8 cellular contexts compared by ENCODE assay signal in genomic region chr12:12717586-12718381, GRCh38. TPM values are rescaled to one million over a fixed set of nuclear protein-coding genes. Genes with fewer than 3 reads are reported as not detected.
DNase-seq lines count a peak whose midpoint lies in the region; ATAC-seq and TF ChIP-seq lines count a peak whose summit lies in the region.

No MANE protein-coding gene starts in this region.

- no peak for TF ChIP-seq CTCF in PC-9 (conservative IDR thresholded peaks at IDR 0.05)
- no peak for TF ChIP-seq CTCF in cardiac fibroblast (IDR thresholded peaks at IDR 0.05; ENCODE audit: low read depth, low read length)

- peak overlapping the region; percentile 91 to 95 for H3K4me3 Mint-ChIP-seq in stimulated activated naive CD8-positive, alpha-beta T cell treated with anti-CD3 and anti-CD28 coated beads, Interleukin-15, amount 100 ng/mL, for 72 hours

- H3K36me3 ChIP-seq in PC-9 (ENCODE audit: low read depth): peaks cover 42% of the 10 kb centered on the region

- intact Hi-C loops in PC-9 (cut with micrococcal nuclease; ENCODE audit: unreplicated experiment): loop anchor here (1.0 to 5.0 kb wide), 6 partner anchors 8 to 1995 kb away; partner anchors contain the start of genes GPR19 and YBX3
- intact Hi-C loops in left colon (cut with DNase I, micrococcal nuclease): no loop called here

- H3K27me3 Mint-ChIP-seq in stimulated activated naive CD8-positive, alpha-beta T cell treated with anti-CD3 and anti-CD28 coated beads, Interleukin-15, amount 100 ng/mL, for 72 hours: no peaks in the 10 kb centered on the region

- H3K4me1 Mint-ChIP-seq in stimulated activated naive CD8-positive, alpha-beta T cell treated with anti-CD3 and anti-CD28 coated beads, Interleukin-15, amount 100 ng/mL, for 72 hours: peaks cover 32% of the 10 kb centered on the region

- peaks cover 8% of the 10 kb centered on the region for H4K20me1 ChIP-seq in PC-9 (ENCODE audit: insufficient read depth)

- H3K9me3 Mint-ChIP-seq in stimulated activated naive CD8-positive, alpha-beta T cell treated with anti-CD3 and anti-CD28 coated beads, Interleukin-15, amount 100 ng/mL, for 72 hours: no peaks in the 10 kb centered on the region

- peaks cover 63% of the 10 kb centered on the region for H3K79me2 ChIP-seq in PC-9 (ENCODE audit: low read depth)

- DNase-seq in NCI-H2107 treated with DMSO at 0.1 percent for 48 hours (lab: John Stamatoyannopoulos, UW; ENCODE audit: unreplicated experiment) (peak; percentile 28), NCI-H2107 (lab: John Stamatoyannopoulos, UW) (no peak), PC-9 (peak in 1 of 2 experiments; percentile 20), cardiac fibroblast (ENCODE audit: low read depth in 2 of 2) (peak in 1 of 2 donors; percentile 28), left colon (peak in 1 of 2 donors; percentile 53)
- peak; percentile 38 to 40 for DNase-seq in stimulated activated naive CD8-positive, alpha-beta T cell treated with anti-CD3 and anti-CD28 coated beads, Interleukin-15, amount 100 ng/mL, for 72 hours

- H3K9me3 ChIP-seq in PC-9 (ENCODE audit: insufficient read depth, low read depth): no peaks in the 10 kb centered on the region

- BruUV-seq in PC-9 (replicated peaks; lab: Mats Ljungman, UMichigan): TSS peak; percentile 61

- CTCF ChIA-PET in PC-9 (lab: Charles Lee): no interaction called here

- peak overlapping the region; percentile 100 for H3K4me2 ChIP-seq in PC-9

- H3K4me1 ChIP-seq in PC-9 (replicated peaks; ENCODE audit: insufficient read depth): peaks cover 46% of the 10 kb centered on the region

- H3F3A ChIP-seq in PC-9 (ENCODE audit: insufficient read depth, low read depth): peaks cover 28% of the 10 kb centered on the region

- H3K27ac ChIP-seq in PC-9: peak overlapping the region; percentile 98

- H2AFZ ChIP-seq in PC-9: peak overlapping the region; percentile 78

- H3K27me3 ChIP-seq in PC-9 (ENCODE audit: insufficient read depth, low read depth): no peaks in the 10 kb centered on the region

- peak overlapping the region; percentile 98 to 99 for H3K27ac Mint-ChIP-seq in stimulated activated naive CD8-positive, alpha-beta T cell treated with anti-CD3 and anti-CD28 coated beads, Interleukin-15, amount 100 ng/mL, for 72 hours

- no peaks in the 10 kb centered on the region for H3K9me2 ChIP-seq in PC-9 (ENCODE audit: insufficient read depth)

- peak overlapping the region; percentile 96 for H3K4me3 ChIP-seq in PC-9
- peak overlapping the region; percentile 87 to 91 for H3K4me3 ChIP-seq in cardiac fibroblast (replicated peaks in 1 of 2; ENCODE audit: low read depth in 2 of 2, low read length in 2 of 2)

- ATAC-seq in HG02623 (IDR thresholded peaks at IDR 0.05; ENCODE audit: unreplicated experiment) (peak; percentile 1), left colon (peak; percentile 21), HG03139 (IDR thresholded peaks at IDR 0.05; ENCODE audit: unreplicated experiment) (no peak)
- peak; percentile 23 for ATAC-seq in stimulated activated naive CD8-positive, alpha-beta T cell treated with anti-CD3 and anti-CD28 coated beads, Interleukin-15, amount 100 ng/mL, for 72 hours

- POLR2A ChIA-PET in PC-9 (lab: Charles Lee; ENCODE audit: unreplicated experiment): interaction anchor here (0.6 to 0.7 kb wide), 2 partner anchors 86 to 1153 kb away, joined by 9 read pairs; no protein-coding TSS in a partner anchor

RNA-seq across cellular contexts. Expression of gene CDKN1B, which starts 0.6 kb away (rescaled TPM):
- total RNA-seq in PC-9 (2021) (54.9 and 67.5 TPM in 2 replicates), left colon (10 to 100 TPM; 38.0 to 53.3 TPM)

RNA-seq across cellular contexts. Expression of gene GPR19, which starts 21.8 kb away (rescaled TPM):
- total RNA-seq in PC-9 (2021) (13.2 and 19.3 TPM in 2 replicates), left colon (under 1 TPM; 0.34 to 0.37 TPM)

Comparison
In these comparisons a context has a peak if more than half of its experiments do, and no peak if none do; other contexts are left out.
1. RNA of gene GPR19, which starts 21.8 kb away (total RNA-seq): 13.2 to 19.3 TPM in PC-9; 0.34 to 0.37 TPM in left colon; every median in the first group is over 10 times any median in the second.